10 cellular contexts compared by ENCODE assay signal in the genomic region with DNA sequence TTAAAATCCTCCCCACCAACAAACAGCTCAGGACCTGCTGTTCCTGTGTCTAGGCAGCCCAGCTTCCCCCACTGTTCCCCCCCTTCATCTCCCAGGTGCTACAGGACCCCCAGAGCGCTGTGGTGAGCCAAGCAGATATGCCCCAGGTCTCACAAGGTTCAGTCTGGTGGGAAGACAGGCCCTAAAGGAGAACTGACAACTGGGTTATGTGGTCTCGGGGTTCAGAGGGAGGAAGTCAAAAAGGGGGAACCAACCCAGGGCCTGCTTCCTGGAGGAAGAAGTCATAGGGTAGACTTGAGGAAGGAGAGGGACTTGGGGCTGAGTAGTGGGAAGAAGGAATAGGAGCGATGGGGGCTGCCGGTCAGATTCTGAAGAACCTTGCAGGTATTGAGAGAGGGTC. TPM values are rescaled to one million over a fixed set of nuclear protein-coding genes. Genes with fewer than 3 reads are reported as not detected.
DNase-seq lines count a peak whose midpoint lies in the region; TF ChIP-seq lines count a peak whose summit lies in the region.
"Had no signal": no experiment of that assay in that cellular context is flagged by ENCODE, and none has a peak within 500 bp of the region (broad histone marks: within the 10 kb centered on the region; RNA-seq: fewer than 3 reads in every experiment).

No MANE protein-coding gene starts in this region.

- peaks cover 4% of the 10 kb centered on the region for H4K20me1 ChIP-seq in neural cell (ENCODE audit: insufficient read depth)

- TF ChIP-seq EP300 in neural cell (conservative IDR thresholded peaks at IDR 0.05; ENCODE audit: poor library complexity, severe bottlenecking): no peak

- H3K9me3 ChIP-seq in neural cell (ENCODE audit: low read length): no peaks in the 10 kb centered on the region
- no peaks in the 10 kb centered on the region for H3K9me3 ChIP-seq in BE2C
- H3K9me3 ChIP-seq: SJCRH30 had no signal

- no peak for TF ChIP-seq CTCF in dorsolateral prefrontal cortex (IDR thresholded peaks at IDR 0.05 in 54 of 56, conservative IDR thresholded peaks at IDR 0.05 in 2 of 56; ENCODE audit: low read depth in 1 of 56, partially characterized antibody in 56 of 56)
- TF ChIP-seq CTCF in neural cell (IDR thresholded peaks at IDR 0.05; ENCODE audit: poor library complexity, severe bottlenecking): no peak
- TF ChIP-seq CTCF in BE2C (IDR thresholded peaks at IDR 0.05; ENCODE audit: low read depth, low read length): no peak

- H3K27me3 ChIP-seq in dorsolateral prefrontal cortex: no peaks in the 10 kb centered on the region
- H3K27me3 ChIP-seq in neural cell (ENCODE audit: insufficient read depth, low read depth, low read length): no peaks in the 10 kb centered on the region
- H3K27me3 ChIP-seq in BE2C: no peaks in the 10 kb centered on the region
- H3K27me3 ChIP-seq: SJCRH30 had no signal

- no peak overlapping the region for H2AFZ ChIP-seq in neural cell (ENCODE audit: low read depth, low read length)

- no peaks in the 10 kb centered on the region for H3K9me2 ChIP-seq in neural cell (ENCODE audit: insufficient read depth, low read length)

- H3K4me3 ChIP-seq in dorsolateral prefrontal cortex (peak overlapping the region in 52 of 59 donors; percentile 5 to 96 (median 84)), neural cell (ENCODE audit: low read length) (peak overlapping the region; percentile 90), BE2C (ENCODE audit: low read depth, low read length) (no peak overlapping the region)

- H3K27ac ChIP-seq in dorsolateral prefrontal cortex (peak overlapping the region in 50 of 59 donors; percentile 43 to 97 (median 92)), neural cell (ENCODE audit: low read length) (no peak overlapping the region)

- H3K9ac ChIP-seq in neural cell (ENCODE audit: low read length): no peak overlapping the region

- no peak overlapping the region for H3K4me2 ChIP-seq in neural cell (ENCODE audit: low read length)

- 0 out of 2 replicates have a peak, but pooled peaks cover 3% of the 10 kb centered on the region for H3K4me1 ChIP-seq in BE2C
- H3K4me1 ChIP-seq: SJCRH30 had no signal

- H3K79me2 ChIP-seq in neural cell (replicated peaks; ENCODE audit: insufficient read depth, low read length): peaks cover 22% of the 10 kb centered on the region

- no peaks in the 10 kb centered on the region for H3K36me3 ChIP-seq in neural cell (ENCODE audit: insufficient read depth, low read length)
- H3K36me3 ChIP-seq in BE2C: no peaks in the 10 kb centered on the region
- H3K36me3 ChIP-seq: SJCRH30 had no signal

- no peak for TF ChIP-seq RAD21 in neural cell (conservative IDR thresholded peaks at IDR 0.05)

- H3F3A ChIP-seq in neural cell (ENCODE audit: insufficient read depth, low read length, poor library complexity, severe bottlenecking): no peaks in the 10 kb centered on the region

- peak; percentile 78 to 79 for DNase-seq in AML-193 (lab: John Stamatoyannopoulos, UW)
- DNase-seq in NOMO-1 (lab: John Stamatoyannopoulos, UW; ENCODE audit: unreplicated experiment in 2 of 2): peak; percentile 63 to 78
- no peak for DNase-seq in dorsolateral prefrontal cortex
- no peak for DNase-seq in DMS79 treated with DMSO at 0.1 percent for 48 hours (lab: John Stamatoyannopoulos, UW)
- no peak for DNase-seq in BE2C
- no peak for DNase-seq in NCI-H446 treated with DMSO at 0.1 percent for 48 hours (lab: John Stamatoyannopoulos, UW)
- DNase-seq in activated CD4-positive, alpha-beta T cell treated with anti-CD3 and anti-CD28 coated beads for 4 hours: no peak
- DNase-seq: activated naive CD4-positive, alpha-beta T cell treated with anti-CD3 and anti-CD28 coated beads, Interleukin-2, amount 10 ng/mL, durations not matched to agents 7 days and 5 days; SJCRH30 had no signal

- intact Hi-C loops in dorsolateral prefrontal cortex (cut with DNase I): no loop called here

TF ChIP-seq in neural cell, 6 proteins besides CTCF, POLR2A, EP300 and RAD21:
- TF ChIP-seq TAF1 (IDR thresholded peaks at IDR 0.05; ENCODE audit: low read depth) (no peak), REST (IDR thresholded peaks at IDR 0.05; ENCODE audit: borderline replicate concordance) (no peak), POLR2AphosphoS5 (IDR thresholded peaks at IDR 0.05) (no peak), MXI1 (conservative IDR thresholded peaks at IDR 0.05; ENCODE audit: poor library complexity, severe bottlenecking) (no peak), SMC3 (conservative IDR thresholded peaks at IDR 0.05; ENCODE audit: poor library complexity) (no peak), EZH2 (IDR thresholded peaks at IDR 0.05; ENCODE audit: borderline replicate concordance, insufficient read depth, low read length, poor library complexity, severe bottlenecking) (no peak)
TF ChIP-seq in neural cell: peak in this region for 0.

RNA-seq across cellular contexts. Expression of gene RIPOR1, which starts 2.6 kb away (rescaled TPM):
- total RNA-seq in dorsolateral prefrontal cortex: 100 to 1,000 TPM in 114 of 120 experiments, 10 to 100 TPM in 6; 67.9 to 185 (median 128) TPM
- polyA plus RNA-seq in neural cell: 13.2 and 15.1 TPM in 2 replicates
- 35.2 and 36.0 TPM in 2 replicates for polyA minus RNA-seq in neural cell
- polyA plus RNA-seq in BE2C (2012; ENCODE audit: insufficient read depth, insufficient read length, low read depth): 68.5 TPM

RNA-seq across cellular contexts. Expression of gene CTCF, which starts 31.1 kb away (rescaled TPM):
- 10 to 100 TPM; 34.3 to 54.9 (median 41.9) TPM for total RNA-seq in dorsolateral prefrontal cortex
- 40.4 and 42.8 TPM in 2 replicates for polyA plus RNA-seq in neural cell
- polyA minus RNA-seq in neural cell: 66.6 and 67.0 TPM in 2 replicates
- 76.9 TPM for polyA plus RNA-seq in BE2C (2012; ENCODE audit: insufficient read depth, insufficient read length, low read depth)

RNA-seq across cellular contexts. Expression of gene AGRP, which starts 47.9 kb away (rescaled TPM):
- 1 to 10 TPM in 2 of 120 experiments, under 1 TPM in 10, not detected in 108; 0.52 to 1.1 (median 0.72) TPM for total RNA-seq in dorsolateral prefrontal cortex
- not detected in 2 replicates for polyA plus RNA-seq in neural cell
- not detected in 2 replicates for polyA minus RNA-seq in neural cell
- polyA plus RNA-seq in BE2C (2012; ENCODE audit: insufficient read depth, insufficient read length, low read depth): 2.0 TPM
- total RNA-seq: SJCRH30 had no signal

RNA-seq across cellular contexts. Expression of gene ATP6V0D1, which starts 50.3 kb away (rescaled TPM):
- 100 to 1,000 TPM in 118 of 120 experiments, 10 to 100 TPM in 2; 97.6 to 219 (median 177) TPM for total RNA-seq in dorsolateral prefrontal cortex
- polyA plus RNA-seq in neural cell: 188 and 195 TPM in 2 replicates
- polyA minus RNA-seq in neural cell: 176 and 188 TPM in 2 replicates
- polyA plus RNA-seq in BE2C (2012; ENCODE audit: insufficient read depth, insufficient read length, low read depth): 180 TPM

Comparison
In these comparisons a context has a peak if more than half of its experiments do, and no peak if none do; other contexts are left out.
1. DNase-seq: peak in AML-193 (2 of 2) and NOMO-1 (2 of 2); none in dorsolateral prefrontal cortex (0 of 10), DMS79 treated with DMSO at 0.1 percent for 48 hours (single experiment), BE2C (single experiment), NCI-H446 treated with DMSO at 0.1 percent for 48 hours (single experiment) and activated CD4-positive, alpha-beta T cell treated with anti-CD3 and anti-CD28 coated beads for 4 hours (0 of 2).